14 cellular contexts compared by ENCODE assay signal in genomic region chrX:15465896-15466651, GRCh38. TPM values are rescaled to one million over a fixed set of nuclear protein-coding genes. Genes with fewer than 3 reads are reported as not detected.
DNase-seq lines count a peak whose midpoint lies in the region; ATAC-seq and TF ChIP-seq lines count a peak whose summit lies in the region.
"Had no signal": no experiment of that assay in that cellular context is flagged by ENCODE, and none has a peak within 500 bp of the region (broad histone marks: within the 10 kb centered on the region; RNA-seq: fewer than 3 reads in every experiment).

No MANE protein-coding gene starts in this region.

- POLR2A ChIA-PET in HEK293T (lab: Yijun Ruan, JAX): no interaction called here

- CTCF ChIA-PET in HEK293T (lab: Yijun Ruan, JAX): interaction anchor here (0.8 to 3.8 kb wide), 3 partner anchors 117 to 166 kb away, joined by 3 to 19 read pairs (median 7); no protein-coding TSS in a partner anchor

- H3K36me3 ChIP-seq in GM06990 (ENCODE audit: control insufficient read depth, insufficient read depth, low read length) (no peaks in the 10 kb centered on the region), gastroesophageal sphincter (no peaks in the 10 kb centered on the region)

- no peak overlapping the region for H3K27ac Mint-ChIP-seq in T-helper 17 cell
- H3K27ac Mint-ChIP-seq: stimulated activated naive CD8-positive, alpha-beta T cell treated with anti-CD3 and anti-CD28 coated beads, Interleukin-15, Interleukin-2, amounts not matched to agents 100 ng/mL and 50 ng/mL, for 24 hours had no signal

- no peak for TF ChIP-seq EP300 in gastroesophageal sphincter (IDR thresholded peaks at IDR 0.05)

- peak; percentile 42 for ATAC-seq in gastroesophageal sphincter
- no peak for ATAC-seq in T-helper 17 cell
- ATAC-seq: body of pancreas had no signal

- H3K27me3 ChIP-seq in GM06990 (replicated peaks; ENCODE audit: control insufficient read depth, insufficient read depth, low read length): no peaks in the 10 kb centered on the region
- H3K27me3 ChIP-seq in gastroesophageal sphincter: no peaks in the 10 kb centered on the region
- H3K27me3 ChIP-seq: body of pancreas had no signal

- TF ChIP-seq CTCF in AG09309 (IDR thresholded peaks at IDR 0.05; ENCODE audit: control insufficient read depth, insufficient read depth, low read depth, low read length, missing control alignments) (peak; percentile 21), GM06990 (IDR thresholded peaks at IDR 0.05; ENCODE audit: insufficient read depth, low read length, poor library complexity, severe bottlenecking) (peak; percentile 38), gastroesophageal sphincter (IDR thresholded peaks at IDR 0.05) (no peak)

- H3K27ac ChIP-seq in gastroesophageal sphincter: peak overlapping the region in 2 of 4 donors; percentile 47 to 53
- H3K27ac ChIP-seq: body of pancreas had no signal

- H3K9me3 ChIP-seq in gastroesophageal sphincter (no peaks in the 10 kb centered on the region), T-helper 17 cell (ENCODE audit: control insufficient read depth, low read length, poor library complexity, severe bottlenecking) (no peaks in the 10 kb centered on the region)
- H3K9me3 ChIP-seq: body of pancreas, Caco-2 had no signal

- no peaks in the 10 kb centered on the region for H3K4me1 Mint-ChIP-seq in T-helper 17 cell

- H3K4me1 ChIP-seq in gastroesophageal sphincter: peaks cover 0 to 13% (median 0%) of the 10 kb centered on the region in 3 donors
- H3K4me1 ChIP-seq: body of pancreas, Caco-2 had no signal

- TF ChIP-seq POLR2A in gastroesophageal sphincter (IDR thresholded peaks at IDR 0.05): no peak

- H3K27me3 Mint-ChIP-seq in T-helper 17 cell: peaks cover 5% of the 10 kb centered on the region

- DNase-seq in AG09309 (ENCODE audit: low read depth): no peak
- no peak for DNase-seq in GM06990 (ENCODE audit: extremely low read depth, insufficient read length)
- peak; percentile 18 for DNase-seq in UCSD-AML1 (lab: John Stamatoyannopoulos, UW; ENCODE audit: unreplicated experiment)
- no peak for DNase-seq in HEK293T (ENCODE audit: extremely low spot score)
- no peak for DNase-seq in T-helper 17 cell
- DNase-seq in NCI-H1092 treated with DMSO at 0.1 percent for 48 hours (lab: John Stamatoyannopoulos, UW): no peak
- DNase-seq in NK-92 treated with Interleukin-12 subunit alpha and Interleukin-12 subunit beta, amount 100 ng/mL, for 24 hours (lab: John Stamatoyannopoulos, UW): no peak
- DNase-seq: body of pancreas, NCI-H1930, SHP77 treated with DMSO at 0.1 percent for 48 hours had no signal

- H3K36me3 Mint-ChIP-seq in T-helper 17 cell (ENCODE audit: low read depth): no peaks in the 10 kb centered on the region

- H3K4me3 Mint-ChIP-seq in T-helper 17 cell: no peak overlapping the region
- H3K4me3 Mint-ChIP-seq: stimulated activated naive CD8-positive, alpha-beta T cell treated with anti-CD3 and anti-CD28 coated beads, Interleukin-15, Interleukin-2, amounts not matched to agents 100 ng/mL and 50 ng/mL, for 24 hours had no signal

- H3K4me3 ChIP-seq in AG09309 (ENCODE audit: control insufficient read depth, low read depth, low read length): no peak overlapping the region
- H3K4me3 ChIP-seq in GM06990 (replicated peaks; ENCODE audit: low read depth, low read length): no peak overlapping the region
- H3K4me3 ChIP-seq in gastroesophageal sphincter: no peak overlapping the region
- H3K4me3 ChIP-seq: body of pancreas had no signal

- WGBS in gastroesophageal sphincter (ENCODE audit: low coverage in 1 of 2), 2 donors: 61 to 85% methylated on average over 6 to 9 of the region's 9 CpGs

TF ChIP-seq in HEK293T, 16 proteins besides CTCF, POLR2A, EP300 and RAD21:
- TF ChIP-seq LEF1 (IDR thresholded peaks at IDR 0.05; ENCODE audit: borderline replicate concordance): no peak
- no peak for TF ChIP-seq FOXK2 (IDR thresholded peaks at IDR 0.05)
- TF ChIP-seq PKNOX1 (IDR thresholded peaks at IDR 0.05): no peak
- TF ChIP-seq BHLHE40 (IDR thresholded peaks at IDR 0.05; ENCODE audit: borderline replicate concordance): no peak
- no peak for TF ChIP-seq FOXA1 (IDR thresholded peaks at IDR 0.05)
- no peak for TF ChIP-seq NFRKB (IDR thresholded peaks at IDR 0.05)
- TF ChIP-seq HDGF (IDR thresholded peaks at IDR 0.05; ENCODE audit: borderline replicate concordance): no peak
- no peak for TF ChIP-seq TARDBP (IDR thresholded peaks at IDR 0.05)
- no peak for TF ChIP-seq SP1 (IDR thresholded peaks at IDR 0.05)
- TF ChIP-seq ARNT (IDR thresholded peaks at IDR 0.05): no peak
- TF ChIP-seq CTBP1 (IDR thresholded peaks at IDR 0.05; ENCODE audit: borderline replicate concordance): no peak
- no peak for TF ChIP-seq L3MBTL2 (conservative IDR thresholded peaks at IDR 0.05)
- TF ChIP-seq FOXM1 (IDR thresholded peaks at IDR 0.05; ENCODE audit: borderline replicate concordance): no peak
- no peak for TF ChIP-seq ELF4 (IDR thresholded peaks at IDR 0.05)
- no peak for TF ChIP-seq SUZ12 (IDR thresholded peaks at IDR 0.05)
- TF ChIP-seq ZNF384 (IDR thresholded peaks at IDR 0.05): no peak

RNA-seq across cellular contexts. Expression of gene PIR, which starts 27.1 kb away (rescaled TPM):
- total RNA-seq in gastroesophageal sphincter: 10 to 100 TPM; 14.7 to 30.4 (median 19.1) TPM
- not detected for total RNA-seq in T-helper 17 cell

RNA-seq across cellular contexts. Expression of gene BMX, which starts 34.5 kb away (rescaled TPM):
- 1 to 10 TPM; 1.9 to 4.4 (median 2.9) TPM for total RNA-seq in gastroesophageal sphincter
- total RNA-seq in T-helper 17 cell: not detected
- total RNA-seq: Caco-2, myocyte had no signal

Comparison
In these comparisons a context has a peak if more than half of its experiments do, and no peak if none do; other contexts are left out.
1. CTCF ChIP-seq: peak in AG09309 (single experiment) and GM06990 (single experiment); none in gastroesophageal sphincter (0 of 4).
2. RNA of gene PIR, which starts 27.1 kb away (total RNA-seq): 14.7 to 30.4 TPM in gastroesophageal sphincter; not detected in T-helper 17 cell; every median in the first group is over 10 times any median in the second.